24 cellular contexts compared by ENCODE assay signal in genomic region chr3:139610886-139611285, GRCh38.
"Had no signal": no experiment of that assay in that cellular context is flagged by ENCODE, and none has a peak within 500 bp of the region (broad histone marks: within the 10 kb centered on the region; RNA-seq: fewer than 3 reads in every experiment).

No MANE protein-coding gene starts in this region.

- H3K27me3 ChIP-seq: neural progenitor cell, ovary, right lobe of liver, sigmoid colon, stomach, thyroid gland, tibial nerve, upper lobe of right lung, uterus had no signal

- H3K9me3 ChIP-seq: ovary, psoas muscle, right lobe of liver, sigmoid colon, stomach, thoracic aorta, thyroid gland, tibial nerve, upper lobe of right lung, uterus had no signal

- ATAC-seq: natural killer cell; psoas muscle; right cardiac atrium; right lobe of liver; stimulated activated effector memory CD8-positive, alpha-beta T cell treated with anti-CD3 and anti-CD28 coated beads, Interleukin-12 subunit alpha, Interleukin-12 subunit beta, amount 100 ng/mL, for 72 hours; stimulated activated naive B cell treated with anti-CD40 and anti-IgM and Interleukin-4, amounts not matched to agents 10 μg/mL and 1 μg/mL and 100 μg/mL, for 72 hours; upper lobe of right lung had no signal

- H3K27ac ChIP-seq: neural progenitor cell, ovary, parathyroid adenoma, psoas muscle, right lobe of liver, sigmoid colon, stomach, thoracic aorta, thyroid gland, tibial nerve, upper lobe of right lung, uterus had no signal

- H3K4me3 ChIP-seq: neural progenitor cell, ovary, psoas muscle, right lobe of liver, sigmoid colon, stomach, thoracic aorta, thyroid gland, tibial nerve, upper lobe of right lung, uterus had no signal

- H3K9ac ChIP-seq: neural progenitor cell, parathyroid adenoma had no signal

- H3K4me1 ChIP-seq: neural progenitor cell, parathyroid adenoma, psoas muscle, right lobe of liver, sigmoid colon, stomach, thyroid gland, tibial nerve, upper lobe of right lung, uterus had no signal

- H3K36me3 ChIP-seq: neural progenitor cell, ovary, right lobe of liver, sigmoid colon, stomach, thoracic aorta, thyroid gland, tibial nerve, upper lobe of right lung, uterus had no signal

- DNase-seq: natural killer cell; occipital lobe; ovary; posterior cingulate gyrus; psoas muscle; right cardiac atrium; right lobe of liver; sigmoid colon; small intestine; stimulated activated CD4-positive, alpha-beta T cell treated with anti-CD3 and anti-CD28 coated beads, Interleukin-15, amount 100 ng/mL, for 24 hours; stimulated activated CD4-positive, alpha-beta T cell treated with anti-CD3 and anti-CD28 coated beads, Interleukin-2, amount 100 ng/mL, for 24 hours; stimulated activated CD4-positive, alpha-beta T cell treated with anti-CD3 and anti-CD28 coated beads, Interleukin-2, amount 100 ng/mL, for 48 hours; stimulated activated CD4-positive, alpha-beta T cell treated with anti-CD3 and anti-CD28 coated beads, Interleukin-4, amount 100 ng/mL, for 24 hours; stimulated activated naive B cell treated with anti-CD40 and anti-IgM and Interleukin-4, amounts not matched to agents 10 μg/mL and 1 μg/mL and 100 μg/mL, for 72 hours; stimulated activated naive CD4-positive, alpha-beta T cell treated with Interleukin-2 at 50 U/mL for 16 hours; stomach; thyroid gland; upper lobe of right lung; uterus had no signal
